ENCODE assay signal across 27 cellular contexts in the genomic region with DNA sequence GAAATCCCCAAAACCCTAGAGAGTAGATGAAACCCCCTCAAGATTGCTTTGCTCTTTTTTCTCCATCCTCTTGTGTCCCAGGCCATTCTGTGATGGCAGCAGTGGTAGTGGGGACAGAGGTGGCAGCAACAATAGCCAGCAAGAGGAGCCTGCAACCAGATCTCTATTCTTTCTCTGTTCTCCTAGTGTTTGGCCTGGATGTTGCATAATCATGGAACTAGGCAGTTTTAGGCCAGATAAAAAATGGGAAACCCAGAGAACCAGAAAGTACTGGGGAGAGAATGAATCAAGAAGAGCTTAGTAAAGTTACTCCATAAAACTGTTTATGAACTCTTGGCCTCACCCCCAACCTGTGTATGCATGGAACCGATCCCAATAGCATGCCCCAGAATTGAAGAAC.
"Had no signal": no experiment of that assay in that cellular context is flagged by ENCODE, and none has a peak within 500 bp of the region (broad histone marks: within the 10 kb centered on the region; RNA-seq: fewer than 3 reads in every experiment).

No MANE protein-coding gene starts in this region.

- H3K27me3 ChIP-seq: stomach, suprapubic skin, testis, thyroid gland, tibial artery, tibial nerve, transverse colon, upper lobe of left lung, upper lobe of right lung, uterus, vagina had no signal

- FAIRE-seq: urothelium cell line had no signal

- H3K27ac ChIP-seq: stomach, suprapubic skin, testis, thoracic aorta, thyroid gland, tibial artery, tibial nerve, transverse colon, upper lobe of left lung, upper lobe of right lung, uterus, vagina had no signal

- H3K4me1 ChIP-seq: stomach, suprapubic skin, testis, transverse colon, upper lobe of left lung, upper lobe of right lung, uterus, vagina had no signal

- H3K36me3 ChIP-seq: stomach, suprapubic skin, thoracic aorta, thyroid gland, tibial artery, tibial nerve, transverse colon, upper lobe of left lung, uterus, vagina had no signal

- ATAC-seq: stimulated activated effector memory CD8-positive, alpha-beta T cell treated with anti-CD3 and anti-CD28 coated beads, Interleukin-12 subunit alpha, Interleukin-12 subunit beta, amount 100 ng/mL, for 72 hours; stimulated activated memory B cell treated with anti-CD40 and anti-IgM and Interleukin-4, amounts not matched to agents 10 μg/mL and 1 μg/mL and 100 μg/mL, for 72 hours; stimulated activated naive CD8-positive, alpha-beta T cell treated with anti-CD3 and anti-CD28 coated beads, Interleukin-15, amount 100 ng/mL, for 72 hours; stimulated activated naive CD8-positive, alpha-beta T cell treated with anti-CD3 and anti-CD28 coated beads, Interleukin-15, Interleukin-2, amounts not matched to agents 100 U/mL and 50 U/mL, for 24 hours; upper lobe of right lung had no signal

- H3K4me3 ChIP-seq: stomach, suprapubic skin, testis, thoracic aorta, thyroid gland, tibial artery, tibial nerve, transverse colon, upper lobe of left lung, upper lobe of right lung, uterus, vagina had no signal

- DNase-seq: stimulated activated CD4-positive, alpha-beta T cell treated with anti-CD3 and anti-CD28 coated beads, Interleukin-2, amount 100 ng/mL, for 48 hours; stimulated activated CD4-positive, alpha-beta T cell treated with anti-CD3 and anti-CD28 coated beads, Interleukin-4, amount 100 ng/mL, for 1 hour; stimulated activated CD4-positive, alpha-beta T cell treated with anti-CD3 and anti-CD28 coated beads, Interleukin-4, amount 100 ng/mL, for 24 hours; stimulated activated CD4-positive, alpha-beta T cell treated with anti-CD3 and anti-CD28 coated beads, Interleukin-4, amount 100 ng/mL, for 4 hours; stimulated activated CD8-positive, alpha-beta memory T cell treated with anti-CD3 and anti-CD28 coated beads, Interleukin-4, amount 100 ng/mL, for 48 hours; stimulated activated naive B cell treated with anti-CD40 and anti-IgM and Interleukin-4, amounts not matched to agents 10 μg/mL and 1 μg/mL and 100 μg/mL, for 72 hours; stimulated activated naive CD4-positive, alpha-beta T cell; stimulated activated naive CD4-positive, alpha-beta T cell treated with Interleukin-2 at 50 U/mL for 16 hours; stimulated activated naive CD8-positive, alpha-beta T cell treated with anti-CD3 and anti-CD28 coated beads, Interleukin-15, amount 100 ng/mL, for 72 hours; stimulated activated naive CD8-positive, alpha-beta T cell treated with anti-CD3 and anti-CD28 coated beads, Interleukin-15, Interleukin-2, amounts not matched to agents 100 U/mL and 50 U/mL, for 24 hours; stomach; substantia nigra; testis; thyroid gland; tibial artery; transverse colon; trophoblast cell; upper lobe of left lung; upper lobe of right lung; uterus had no signal

- H3K9me3 ChIP-seq: stomach, suprapubic skin, testis, thoracic aorta, thyroid gland, tibial artery, transverse colon, upper lobe of left lung, upper lobe of right lung, uterus, vagina had no signal
